ENCODE assay signal across 18 cellular contexts in the genomic region with DNA sequence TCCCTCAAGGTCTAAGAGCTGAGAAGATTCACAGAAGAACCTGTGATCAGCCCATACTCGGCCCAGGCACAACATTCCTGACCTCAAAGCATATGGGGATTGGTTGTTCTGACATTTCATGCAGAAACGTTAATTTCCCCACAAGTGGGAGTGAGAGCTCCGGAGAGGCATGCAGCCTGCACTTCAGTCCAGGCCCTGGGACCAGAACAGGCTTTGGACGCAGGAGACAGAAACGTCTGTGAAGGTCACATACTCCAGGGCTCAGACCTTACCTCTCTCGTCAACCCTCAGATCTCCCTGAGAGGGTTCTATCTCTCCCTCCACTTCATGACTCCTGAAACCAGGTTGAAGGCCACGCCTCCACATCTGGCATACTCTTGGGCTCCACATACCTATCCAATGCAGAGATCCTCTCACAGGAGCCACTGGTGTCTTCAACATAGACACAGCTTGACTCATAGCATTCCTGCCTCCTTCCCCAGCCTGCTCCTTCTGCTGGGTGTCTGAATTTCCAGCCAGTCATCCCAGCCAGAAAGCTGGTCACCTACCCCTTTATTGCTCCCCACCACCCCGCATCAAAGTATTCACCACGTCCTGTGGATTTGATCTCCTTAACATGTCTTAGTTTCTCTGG.
DNase-seq lines count a peak whose midpoint lies in the region; ATAC-seq, FAIRE-seq and TF ChIP-seq lines count a peak whose summit lies in the region.
"Had no signal": no experiment of that assay in that cellular context is flagged by ENCODE, and none has a peak within 500 bp of the region (broad histone marks: within the 10 kb centered on the region; RNA-seq: fewer than 3 reads in every experiment).

No MANE protein-coding gene starts in this region.

- TF ChIP-seq POLR2A in HepG2 (IDR thresholded peaks at IDR 0.05; ENCODE audit: insufficient read depth in 1 of 2, low read depth in 2 of 2, low read length in 2 of 2): no peak
- no peak for TF ChIP-seq POLR2A in right lobe of liver (IDR thresholded peaks at IDR 0.05)
- TF ChIP-seq POLR2A in testis (IDR thresholded peaks at IDR 0.05): no peak

- H3K27me3 ChIP-seq in HepG2 (ENCODE audit: control insufficient read depth in 1 of 2, insufficient read depth in 2 of 2, low read length in 2 of 2) (no peaks in the 10 kb centered on the region), right lobe of liver (no peaks in the 10 kb centered on the region), foreskin keratinocyte (no peaks in the 10 kb centered on the region), testis (no peaks in the 10 kb centered on the region)
- H3K27me3 ChIP-seq: gastrocnemius medialis, vagina had no signal

- intact Hi-C loops in HepG2 (cut with micrococcal nuclease; ENCODE audit: unreplicated experiment): no loop called here
- intact Hi-C loops in right lobe of liver (cut with DNase I): no loop called here
- intact Hi-C loops in testis (cut with DNase I; ENCODE audit: low total_unique reads): no loop called here
- intact Hi-C loops in posterior cingulate gyrus (cut with DNase I): no loop called here

- DNase-seq in HepG2 (ENCODE audit: low spot score): peak; percentile 12
- no peak for DNase-seq in right lobe of liver
- peak; percentile 83 to 94 for DNase-seq in foreskin keratinocyte
- DNase-seq in testis: peak; percentile 36
- DNase-seq in DMS153 treated with DMSO at 0.1 percent for 48 hours (lab: John Stamatoyannopoulos, UW; ENCODE audit: unreplicated experiment): no peak
- no peak for DNase-seq in posterior cingulate gyrus
- no peak for DNase-seq in effector CD4-positive, alpha-beta T cell
- DNase-seq: activated CD8-positive, alpha-beta memory T cell treated with anti-CD3 and anti-CD28 coated beads, Interleukin-2, amount 10 ng/mL, durations not matched to agents 7 days and 5 days; dermis blood vessel endothelial cell; DMS79; gastrocnemius medialis; left cardiac atrium; MM.1S; NCI-H446 had no signal

- H3K9ac ChIP-seq in HepG2 (ENCODE audit: insufficient read depth, low read depth, low read length): no peak overlapping the region

- no peak overlapping the region for H3K4me3 ChIP-seq in HepG2 (replicated peaks in 1 of 3; ENCODE audit: insufficient read depth in 1 of 3, low read depth in 2 of 3, low read length in 3 of 3)
- no peak overlapping the region for H3K4me3 ChIP-seq in right lobe of liver
- H3K4me3 ChIP-seq in testis: no peak overlapping the region
- H3K4me3 ChIP-seq: gastrocnemius medialis, vagina had no signal

- ATAC-seq in HepG2 (peak; percentile 55), right lobe of liver (no peak), SK-N-SH treated with all-trans-retinoic acid at 6 μM for 48 hours (peak; percentile 71), foreskin keratinocyte (peak; percentile 96)
- ATAC-seq: activated CD8-positive, alpha-beta memory T cell treated with anti-CD3 and anti-CD28 coated beads, Interleukin-2, amount 10 ng/mL, durations not matched to agents 7 days and 5 days; gastrocnemius medialis had no signal

- FAIRE-seq in HepG2 (lab: Jason Lieb, UNC): no peak
- FAIRE-seq: GM18507 had no signal

- BruUV-seq in HepG2 (replicated peaks; lab: Mats Ljungman, UMichigan): no TSS peak

- no peak overlapping the region for H3K4me2 ChIP-seq in HepG2 (ENCODE audit: low read depth, low read length)

- TF ChIP-seq EP300 in HepG2 (IDR thresholded peaks at IDR 0.05; ENCODE audit: low read depth in 2 of 2, low read length in 2 of 2): no peak
- no peak for TF ChIP-seq EP300 in HepG2 (CRISPR knock-in tag; IDR thresholded peaks at IDR 0.05; ENCODE audit: borderline replicate concordance)

- no peaks in the 10 kb centered on the region for H3K36me3 ChIP-seq in HepG2 (replicated peaks in 1 of 2; ENCODE audit: control insufficient read depth in 1 of 2, insufficient read depth in 2 of 2, low read length in 2 of 2)
- H3K36me3 ChIP-seq in right lobe of liver: no peaks in the 10 kb centered on the region
- H3K36me3 ChIP-seq in testis (ENCODE audit: low read depth, missing control alignments): no peaks in the 10 kb centered on the region
- H3K36me3 ChIP-seq: gastrocnemius medialis, vagina had no signal

- H3K27ac ChIP-seq in HepG2 (ENCODE audit: extremely low read length, insufficient read depth, low read length) (no peak overlapping the region), right lobe of liver (no peak overlapping the region), foreskin keratinocyte (no peak overlapping the region), testis (no peak overlapping the region)
- H3K27ac ChIP-seq: gastrocnemius medialis, vagina, VCaP had no signal

- no peak for TF ChIP-seq CTCF in HepG2 (CRISPR knock-in tag; IDR thresholded peaks at IDR 0.05)
- TF ChIP-seq CTCF in right lobe of liver (IDR thresholded peaks at IDR 0.05): no peak
- TF ChIP-seq CTCF in foreskin keratinocyte (conservative IDR thresholded peaks at IDR 0.05): no peak
- no peak for TF ChIP-seq CTCF in testis (IDR thresholded peaks at IDR 0.05)

- H4K20me1 ChIP-seq in HepG2 (ENCODE audit: insufficient read depth, low read length): no peaks in the 10 kb centered on the region

- H3K9me3 ChIP-seq in HepG2 (ENCODE audit: low read length) (no peaks in the 10 kb centered on the region), right lobe of liver (no peaks in the 10 kb centered on the region), testis (no peaks in the 10 kb centered on the region)
- H3K9me3 ChIP-seq: gastrocnemius medialis, vagina had no signal

- CTCF ChIA-PET in HepG2 (lab: Yijun Ruan, JAX; ENCODE audit: low intra/inter-chr PET ratio, low total read pairs): no interaction called here

- no peak for TF ChIP-seq RAD21 in HepG2 (CRISPR knock-in tag; IDR thresholded peaks at IDR 0.05)

- POLR2A ChIA-PET in HepG2 (lab: Yijun Ruan, JAX): interaction anchor here (0.6 kb wide), 1 partner anchor 145 kb away, joined by 3 read pairs; no protein-coding TSS in a partner anchor

- in situ Hi-C loops in HepG2 (cut with HindIII; ENCODE audit: extremely low pct_ligation_motif_present, low pct_unique_long_range_greater_than_20kb): no loop called here

- H3K79me2 ChIP-seq in HepG2 (ENCODE audit: insufficient read depth, low read length): no peaks in the 10 kb centered on the region

- H2AFZ ChIP-seq in HepG2 (ENCODE audit: low read length): no peak overlapping the region

- H3K4me1 ChIP-seq in HepG2 (ENCODE audit: insufficient read depth, low read length) (peaks cover 17% of the 10 kb centered on the region), right lobe of liver (no peaks in the 10 kb centered on the region), foreskin keratinocyte (peaks cover 18% of the 10 kb centered on the region), testis (no peaks in the 10 kb centered on the region)

- 35% methylated on average over 6 of the region's 9 CpGs for WGBS in HepG2 (ENCODE audit: low lambda C conversion rate)
- WGBS in right lobe of liver (ENCODE audit: insufficient coverage, low coverage, low lambda C conversion rate, missing lambda C conversion rate): 76% methylated on average over 5 of the region's 9 CpGs
- WGBS in testis, 2 donors: 54 to 57% methylated on average over 9 of the region's 9 CpGs

TF ChIP-seq in HepG2, 621 proteins besides CTCF, POLR2A, EP300 and RAD21:
- TF ChIP-seq DPF2 (CRISPR knock-in tag; IDR thresholded peaks at IDR 0.05; ENCODE audit: borderline replicate concordance, low read depth) (no peak), ZNF720 (CRISPR knock-in tag; IDR thresholded peaks at IDR 0.05) (no peak), ZNF3 (CRISPR knock-in tag; IDR thresholded peaks at IDR 0.05) (no peak), ZNF773 (CRISPR knock-in tag; IDR thresholded peaks at IDR 0.05; ENCODE audit: borderline replicate concordance) (no peak), ZNF234 (CRISPR knock-in tag; conservative IDR thresholded peaks at IDR 0.05) (no peak)

TF ChIP-seq in SK-N-SH treated with all-trans-retinoic acid at 6 μM for 48 hours, 23 proteins besides CTCF, POLR2A, EP300 and RAD21:
- TF ChIP-seq, protein P1, sequence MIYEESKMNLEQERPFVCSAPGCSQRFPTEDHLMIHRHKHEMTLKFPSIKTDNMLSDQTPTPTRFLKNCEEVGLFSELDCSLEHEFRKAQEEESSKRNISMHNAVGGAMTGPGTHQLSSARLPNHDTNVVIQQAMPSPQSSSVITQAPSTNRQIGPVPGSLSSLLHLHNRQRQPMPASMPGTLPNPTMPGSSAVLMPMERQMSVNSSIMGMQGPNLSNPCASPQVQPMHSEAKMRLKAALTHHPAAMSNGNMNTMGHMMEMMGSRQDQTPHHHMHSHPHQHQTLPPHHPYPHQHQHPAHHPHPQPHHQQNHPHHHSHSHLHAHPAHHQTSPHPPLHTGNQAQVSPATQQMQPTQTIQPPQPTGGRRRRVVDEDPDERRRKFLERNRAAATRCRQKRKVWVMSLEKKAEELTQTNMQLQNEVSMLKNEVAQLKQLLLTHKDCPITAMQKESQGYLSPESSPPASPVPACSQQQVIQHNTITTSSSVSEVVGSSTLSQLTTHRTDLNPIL (CRISPR knock-in tag; IDR thresholded peaks at IDR 0.05; ENCODE audit: low read depth): no peak
- TF ChIP-seq ZNF565 (CRISPR knock-in tag; conservative IDR thresholded peaks at IDR 0.05; ENCODE audit: low read depth) (no peak), SNAI2 (CRISPR knock-in tag; IDR thresholded peaks at IDR 0.05) (no peak), ESRRG (CRISPR knock-in tag; IDR thresholded peaks at IDR 0.05) (no peak), CSDC2 (CRISPR knock-in tag; IDR thresholded peaks at IDR 0.05) (no peak)
- TF ChIP-seq, protein P2, sequence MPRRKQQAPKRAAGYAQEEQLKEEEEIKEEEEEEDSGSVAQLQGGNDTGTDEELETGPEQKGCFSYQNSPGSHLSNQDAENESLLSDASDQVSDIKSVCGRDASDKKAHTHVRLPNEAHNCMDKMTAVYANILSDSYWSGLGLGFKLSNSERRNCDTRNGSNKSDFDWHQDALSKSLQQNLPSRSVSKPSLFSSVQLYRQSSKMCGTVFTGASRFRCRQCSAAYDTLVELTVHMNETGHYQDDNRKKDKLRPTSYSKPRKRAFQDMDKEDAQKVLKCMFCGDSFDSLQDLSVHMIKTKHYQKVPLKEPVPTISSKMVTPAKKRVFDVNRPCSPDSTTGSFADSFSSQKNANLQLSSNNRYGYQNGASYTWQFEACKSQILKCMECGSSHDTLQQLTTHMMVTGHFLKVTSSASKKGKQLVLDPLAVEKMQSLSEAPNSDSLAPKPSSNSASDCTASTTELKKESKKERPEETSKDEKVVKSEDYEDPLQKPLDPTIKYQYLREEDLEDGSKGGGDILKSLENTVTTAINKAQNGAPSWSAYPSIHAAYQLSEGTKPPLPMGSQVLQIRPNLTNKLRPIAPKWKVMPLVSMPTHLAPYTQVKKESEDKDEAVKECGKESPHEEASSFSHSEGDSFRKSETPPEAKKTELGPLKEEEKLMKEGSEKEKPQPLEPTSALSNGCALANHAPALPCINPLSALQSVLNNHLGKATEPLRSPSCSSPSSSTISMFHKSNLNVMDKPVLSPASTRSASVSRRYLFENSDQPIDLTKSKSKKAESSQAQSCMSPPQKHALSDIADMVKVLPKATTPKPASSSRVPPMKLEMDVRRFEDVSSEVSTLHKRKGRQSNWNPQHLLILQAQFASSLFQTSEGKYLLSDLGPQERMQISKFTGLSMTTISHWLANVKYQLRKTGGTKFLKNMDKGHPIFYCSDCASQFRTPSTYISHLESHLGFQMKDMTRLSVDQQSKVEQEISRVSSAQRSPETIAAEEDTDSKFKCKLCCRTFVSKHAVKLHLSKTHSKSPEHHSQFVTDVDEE (CRISPR knock-in tag; IDR thresholded peaks at IDR 0.05): no peak

Comparison
In these comparisons a context has a peak if more than half of its experiments do, and no peak if none do; other contexts are left out.
1. ATAC-seq: peak in HepG2 (single experiment), SK-N-SH treated with all-trans-retinoic acid at 6 μM for 48 hours (single experiment) and foreskin keratinocyte (single experiment); none in right lobe of liver (0 of 4).
2. DNase-seq: peak in HepG2 (single experiment), foreskin keratinocyte (2 of 2) and testis (single experiment); none in right lobe of liver (0 of 3), DMS153 treated with DMSO at 0.1 percent for 48 hours (single experiment), posterior cingulate gyrus (0 of 10) and effector CD4-positive, alpha-beta T cell (single experiment).